ENCODE assay signal across 8 cellular contexts in genomic region chr10:96747734-96748550, GRCh38. TPM values are rescaled to one million over a fixed set of nuclear protein-coding genes. Genes with fewer than 3 reads are reported as not detected.
DNase-seq lines count a peak whose midpoint lies in the region; ATAC-seq, FAIRE-seq and TF ChIP-seq lines count a peak whose summit lies in the region.

No MANE protein-coding gene starts in this region.

- H3K27me3 ChIP-seq in GM12878 (replicated peaks in 1 of 2; ENCODE audit: control insufficient read depth in 2 of 2, insufficient read depth in 2 of 2, low read length in 1 of 2): no peaks in the 10 kb centered on the region

- SMC1A ChIA-PET in GM12878 (lab: Charles Lee; ENCODE audit: uncharacterized antibody, unreplicated experiment): interaction anchor here (0.6 to 1.8 kb wide), 16 partner anchors 8 to 276 kb away, joined by 3 to 11 read pairs (median 3); no protein-coding TSS in a partner anchor

- no peak for TF ChIP-seq POLR2A in GM12878 (IDR thresholded peaks at IDR 0.05; ENCODE audit: low read depth, low read length)

- no peak for TF ChIP-seq CTCF in GM12865 (IDR thresholded peaks at IDR 0.05; ENCODE audit: insufficient read depth, low read depth, low read length, missing control alignments)
- no peak for TF ChIP-seq CTCF in GM12878 (IDR thresholded peaks at IDR 0.05 in 2 of 3, conservative IDR thresholded peaks at IDR 0.05 in 1 of 3; ENCODE audit: control insufficient read depth in 2 of 3, extremely low read depth in 1 of 3, insufficient read depth in 1 of 3, low read depth in 3 of 3, low read length in 3 of 3)

- peak; percentile 87 for FAIRE-seq in GM12878 (lab: Jason Lieb, UNC)

- no peaks in the 10 kb centered on the region for H3K9me3 ChIP-seq in GM12878 (replicated peaks; ENCODE audit: control insufficient read depth, insufficient read depth, low read length)

- no peaks in the 10 kb centered on the region for H4K20me1 ChIP-seq in GM12878 (ENCODE audit: control insufficient read depth, insufficient read depth)

- intact Hi-C loops in GM12878 (cut with micrococcal nuclease; ENCODE audit: unreplicated experiment): loop anchor here (1.0 to 5.0 kb wide), 3 partner anchors 27 to 161 kb away; partner anchors contain the start of genes PIK3AP1 and TM9SF3

- no TSS peak for BruUV-seq in GM12878 (replicated peaks; lab: Mats Ljungman, UMichigan)

- peak; percentile 84 for ATAC-seq in GM21515 (IDR thresholded peaks at IDR 0.05; ENCODE audit: unreplicated experiment)
- peak; percentile 76 for ATAC-seq in HG03571 (IDR thresholded peaks at IDR 0.05; ENCODE audit: unreplicated experiment)
- ATAC-seq in GM12878: peak; percentile 87

- TF ChIP-seq EP300 in GM12878 (IDR thresholded peaks at IDR 0.05; ENCODE audit: borderline replicate concordance in 1 of 2, control insufficient read depth in 1 of 2, low read depth in 2 of 2, low read length in 2 of 2): peak; percentile 81 to 82; a peak in 3 of 4 replicates

- H3K4me2 ChIP-seq in GM12878 (ENCODE audit: control insufficient read depth, insufficient read depth): peak overlapping the region; percentile 88

- 29% methylated on average over 7 of the region's 7 CpGs for WGBS in GM12878 (ENCODE audit: insufficient coverage, insufficient replicate concordance, low lambda C conversion rate, missing lambda C conversion rate)

- POLR2A ChIA-PET in GM12878 (lab: Charles Lee): interaction anchor here (0.6 to 1.6 kb wide), 5 partner anchors 11 to 102 kb away, joined by 3 to 5 read pairs (median 4); no protein-coding TSS in a partner anchor

- RAD21 ChIA-PET in GM12878 (lab: Charles Lee; ENCODE audit: unreplicated experiment): interaction anchor here (0.5 to 2.2 kb wide), 12 partner anchors 8 to 276 kb away, joined by 3 to 15 read pairs (median 3); no protein-coding TSS in a partner anchor

- no peaks in the 10 kb centered on the region; a peak in 1 of 4 replicates for H3K36me3 ChIP-seq in GM12878 (ENCODE audit: control insufficient read depth in 2 of 2, insufficient read depth in 2 of 2, low read length in 1 of 2)

- 0 out of 2 replicates have a peak, but pooled peaks have one; percentile 3 for TF ChIP-seq RAD21 in GM12878 (IDR thresholded peaks at IDR 0.05; ENCODE audit: insufficient read depth, low read depth, low read length)

- in situ Hi-C loops in GM12878 (cut with MboI) (no loop called here), G401 (cut with HindIII; ENCODE audit: low sequenced_read_pairs) (no loop called here)

- H3K79me2 ChIP-seq in GM12878 (ENCODE audit: control insufficient read depth, insufficient read depth, low read length): no peaks in the 10 kb centered on the region; the same call in 1 of the 2 replicates

- no peak overlapping the region; the same call in 1 of the 2 replicates for H2AFZ ChIP-seq in GM12878 (ENCODE audit: control insufficient read depth, low read depth, low read length)

- peaks cover 28% of the 10 kb centered on the region for H3K4me1 ChIP-seq in GM12878 (ENCODE audit: control insufficient read depth, insufficient read depth, low read length)

- H3K4me3 ChIP-seq in GM12865 (ENCODE audit: low read depth, low read length) (no peak overlapping the region), GM12878 (peak overlapping the region; percentile 51; the same call in 1 of the 2 replicates)

- DNase-seq in GM12865 (ENCODE audit: low read depth): peak; percentile 90
- DNase-seq in GM12878 (ENCODE audit: low read depth, low spot score): peak; percentile 97
- DNase-seq in ureter (ENCODE audit: low spot score): no peak
- DNase-seq in midbrain (lab: John Stamatoyannopoulos, UW): no peak
- DNase-seq in G401 (ENCODE audit: low spot score): no peak
- DNase-seq in activated effector memory CD4-positive, alpha-beta T cell treated with anti-CD3 and anti-CD28 coated beads, Interleukin-2, amount 50 U/mL, for 16 hours: no peak

- H3K9ac ChIP-seq in GM12878 (ENCODE audit: control insufficient read depth, insufficient read depth, low read length): peak overlapping the region; percentile 19; the same call in 1 of the 2 replicates

- H3K27ac ChIP-seq in GM12878 (ENCODE audit: control insufficient read depth, insufficient read depth): peak overlapping the region; percentile 67

- CTCF ChIA-PET in GM12878 (lab: Yijun Ruan, JAX): interaction anchor here (1.0 to 2.2 kb wide), 7 partner anchors 10 to 107 kb away, joined by 3 to 9 read pairs (median 4); partner anchors contain the start of gene PIK3AP1

TF ChIP-seq in GM12878, 131 proteins besides CTCF, POLR2A, EP300 and RAD21 (continues in another document):
- no peak; the same call in 1 of the 2 replicates for TF ChIP-seq STAT3 (IDR thresholded peaks at IDR 0.05; ENCODE audit: low read depth, low read length)
- TF ChIP-seq ZBTB40 (IDR thresholded peaks at IDR 0.05; ENCODE audit: borderline replicate concordance): no peak
- no peak for TF ChIP-seq SMAD5 (IDR thresholded peaks at IDR 0.05; ENCODE audit: low read depth)
- peak; percentile 86 for TF ChIP-seq ATF7 (IDR thresholded peaks at IDR 0.05; ENCODE audit: low read depth)
- TF ChIP-seq SRF (IDR thresholded peaks at IDR 0.05; ENCODE audit: low read depth in 2 of 2, low read length in 2 of 2): no peak
- TF ChIP-seq CREB1 (IDR thresholded peaks at IDR 0.05; ENCODE audit: low read depth): peak; percentile 51
- 0 out of 2 replicates have a peak, but pooled peaks have one; percentile 38 for TF ChIP-seq MLLT1 (IDR thresholded peaks at IDR 0.05)
- TF ChIP-seq SMAD1 (IDR thresholded peaks at IDR 0.05; ENCODE audit: low read depth, partially characterized antibody): peak; percentile 27
- peak; percentile 40; the same call in 1 of the 2 replicates for TF ChIP-seq RB1 (IDR thresholded peaks at IDR 0.05; ENCODE audit: borderline replicate concordance)

RNA-seq across cellular contexts. Expression of gene PIK3AP1, which starts 27.6 kb away (rescaled TPM):
- 528 and 572 TPM in 2 replicates for total RNA-seq in GM12878 (2013; cell fraction: nucleolus; rRNA removed)
- 151 and 167 TPM in 2 replicates for total RNA-seq in GM12878 (2014; rRNA removed)
- 143 and 148 TPM in 2 replicates for total RNA-seq in GM12878 (2014; rRNA removed; fragmentation: Illumina TruSeq; extraction: Trizol)
- total RNA-seq in GM12878 (2021): 137 and 142 TPM in 2 replicates
- polyA plus RNA-seq in GM12878 (2011; ENCODE audit: low read depth): 51.5 TPM
- polyA plus RNA-seq in GM12878 (2011; rRNA removed): 281 and 306 TPM in 2 replicates
- polyA plus RNA-seq in GM12878 (2011; cell fraction: cytosol; rRNA removed): 333 and 336 TPM in 2 replicates
- polyA plus RNA-seq in GM12878 (2011; cell fraction: nucleus; rRNA removed): 200 and 264 TPM in 2 replicates
- 66.8 and 75.2 TPM in 2 replicates for polyA plus RNA-seq in GM12878 (2012)
- polyA plus RNA-seq in GM12878 (2014; fragmentation: Illumina TruSeq; extraction: Trizol): 107 and 128 TPM in 2 replicates
- 10 to 100 TPM; 26.2 to 37.0 TPM for polyA plus RNA-seq in GM12878 (2014; fragmentation: Nextera tagmentation; extraction: Ambion mirVana)
- polyA plus RNA-seq in GM12878 (2014; rRNA removed): 108 and 110 TPM in 2 replicates
- 10 to 100 TPM; 92.4 to 93.7 TPM for polyA plus RNA-seq in GM12878 (2016; fragmentation: Nextera tagmentation; extraction: Ambion mirVana)
- polyA minus RNA-seq in GM12878 (2011; rRNA and poly(A)+ RNA removed): 802 and 813 TPM in 2 replicates
- polyA minus RNA-seq in GM12878 (2011; cell fraction: cytosol; rRNA and poly(A)+ RNA removed): 162 and 192 TPM in 2 replicates
- polyA minus RNA-seq in GM12878 (2011; cell fraction: nucleus; rRNA and poly(A)+ RNA removed): 171 and 266 TPM in 2 replicates
- 3.3 TPM for total RNA-seq in ureter
- 0.51 and 0.62 TPM in 2 replicates for total RNA-seq in G401 (2014; rRNA removed; shearing (Covaris generic))

Comparison
In these comparisons a context has a peak if more than half of its experiments do, and no peak if none do; other contexts are left out.
1. DNase-seq: peak in GM12865 (single experiment) and GM12878 (single experiment); none in ureter (single experiment), midbrain (single experiment), G401 (single experiment) and activated effector memory CD4-positive, alpha-beta T cell treated with anti-CD3 and anti-CD28 coated beads, Interleukin-2, amount 50 U/mL, for 16 hours (single experiment).
2. RNA of gene PIK3AP1, which starts 27.6 kb away (total RNA-seq): 137 to 572 TPM in GM12878; 3.3 TPM in ureter (single experiment) and 0.51 to 0.62 TPM in G401; every median in the first group is over 10 times any median in the second.
3. Peak in every context shown above with its lines, with median percentiles within 50 percentile points of each other: ATAC-seq.